ENCODE assay signal across 17 cellular contexts in the genomic region with DNA sequence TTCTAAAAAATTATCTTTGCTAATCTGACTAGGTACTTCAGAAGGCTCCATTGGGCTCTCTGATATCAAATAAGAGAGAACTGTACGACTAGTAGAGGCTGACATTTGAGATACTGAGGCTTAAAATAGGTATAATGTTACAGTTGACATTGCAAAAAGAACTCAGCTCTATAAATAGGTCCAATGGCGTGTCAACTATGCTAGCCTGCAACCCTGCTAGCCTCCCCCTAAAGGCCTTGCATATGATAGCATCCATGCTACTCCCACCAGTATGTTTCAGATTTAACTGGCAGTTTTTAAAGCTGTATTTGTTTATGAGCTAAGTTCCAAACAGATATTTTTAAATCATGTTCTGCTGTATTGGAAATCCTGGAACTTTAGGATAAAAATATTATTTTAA. TPM values are rescaled to one million over a fixed set of nuclear protein-coding genes. Genes with fewer than 3 reads are reported as not detected.
DNase-seq lines count a peak whose midpoint lies in the region; ATAC-seq and TF ChIP-seq lines count a peak whose summit lies in the region.
"Had no signal": no experiment of that assay in that cellular context is flagged by ENCODE, and none has a peak within 500 bp of the region (broad histone marks: within the 10 kb centered on the region; RNA-seq: fewer than 3 reads in every experiment).

A gene with protein sequence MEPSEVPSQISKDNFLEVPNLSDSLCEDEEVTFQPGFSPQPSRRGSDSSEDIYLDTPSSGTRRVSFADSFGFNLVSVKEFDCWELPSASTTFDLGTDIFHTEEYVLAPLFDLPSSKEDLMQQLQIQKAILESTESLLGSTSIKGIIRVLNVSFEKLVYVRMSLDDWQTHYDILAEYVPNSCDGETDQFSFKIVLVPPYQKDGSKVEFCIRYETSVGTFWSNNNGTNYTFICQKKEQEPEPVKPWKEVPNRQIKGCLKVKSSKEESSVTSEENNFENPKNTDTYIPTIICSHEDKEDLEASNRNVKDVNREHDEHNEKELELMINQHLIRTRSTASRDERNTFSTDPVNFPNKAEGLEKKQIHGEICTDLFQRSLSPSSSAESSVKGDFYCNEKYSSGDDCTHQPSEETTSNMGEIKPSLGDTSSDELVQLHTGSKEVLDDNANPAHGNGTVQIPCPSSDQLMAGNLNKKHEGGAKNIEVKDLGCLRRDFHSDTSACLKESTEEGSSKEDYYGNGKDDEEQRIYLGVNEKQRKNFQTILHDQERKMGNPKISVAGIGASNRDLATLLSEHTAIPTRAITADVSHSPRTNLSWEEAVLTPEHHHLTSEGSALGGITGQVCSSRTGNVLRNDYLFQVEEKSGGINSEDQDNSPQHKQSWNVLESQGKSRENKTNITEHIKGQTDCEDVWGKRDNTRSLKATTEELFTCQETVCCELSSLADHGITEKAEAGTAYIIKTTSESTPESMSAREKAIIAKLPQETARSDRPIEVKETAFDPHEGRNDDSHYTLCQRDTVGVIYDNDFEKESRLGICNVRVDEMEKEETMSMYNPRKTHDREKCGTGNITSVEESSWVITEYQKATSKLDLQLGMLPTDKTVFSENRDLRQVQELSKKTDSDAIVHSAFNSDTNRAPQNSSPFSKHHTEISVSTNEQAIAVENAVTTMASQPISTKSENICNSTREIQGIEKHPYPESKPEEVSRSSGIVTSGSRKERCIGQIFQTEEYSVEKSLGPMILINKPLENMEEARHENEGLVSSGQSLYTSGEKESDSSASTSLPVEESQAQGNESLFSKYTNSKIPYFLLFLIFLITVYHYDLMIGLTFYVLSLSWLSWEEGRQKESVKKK (minus strand): TSS at position 64 of the 400 bp plus-strand sequence. CDS start 13 bp downstream, at position 51.

- intact Hi-C loops in sciatic nerve (cut with DNase I) = no loop called here

- no peak within 1 kb of the TSS for H3K4me3 ChIP-seq in GM12875 (ENCODE audit: low read depth, low read length)
- H3K4me3 ChIP-seq: SK-N-MC had no signal

- ATAC-seq in HG03442 (IDR thresholded peaks at IDR 0.05; ENCODE audit: unreplicated experiment) (peak; percentile 55), sciatic nerve (no peak)

- 0 out of 2 replicates have a peak, but pooled peaks have one; percentile 3 for TF ChIP-seq CTCF in GM12875 (IDR thresholded peaks at IDR 0.05; ENCODE audit: borderline replicate concordance, insufficient read depth, low read depth, low read length)

- DNase-seq in RPMI8226 (peak; percentile 23), hepatic stellate cell (ENCODE audit: low spot score) (peak; percentile 5), dedifferentiated amniotic fluid mesenchymal stem cell (ENCODE audit: extremely low spot score) (no peak), sciatic nerve (ENCODE audit: low spot score) (no peak), DMS79 treated with DMSO at 0.1 percent for 48 hours (lab: John Stamatoyannopoulos, UW) (no peak), NCI-H1092 (lab: John Stamatoyannopoulos, UW) (no peak)
- DNase-seq: AML-193; hippocampal formation; mammary epithelial cell; NCI-H1092 treated with DMSO at 0.1 percent for 48 hours; NCI-H526 treated with DMSO at 0.1 percent for 48 hours; stimulated activated CD4-positive, alpha-beta T cell treated with anti-CD3 and anti-CD28 coated beads, Interleukin-4, amount 100 ng/mL, for 1 hour; stimulated activated naive CD4-positive, alpha-beta T cell had no signal

RNA-seq across cellular contexts. Expression of the gene that starts here (rescaled TPM):
- not detected for total RNA-seq in sciatic nerve
- total RNA-seq: G401, mammary epithelial cell had no signal

Comparison
In these comparisons a context has a peak if more than half of its experiments do, and no peak if none do; other contexts are left out.
1. DNase-seq: peak in RPMI8226 (single experiment) and hepatic stellate cell (single experiment); none in dedifferentiated amniotic fluid mesenchymal stem cell (single experiment), sciatic nerve (single experiment), DMS79 treated with DMSO at 0.1 percent for 48 hours (single experiment) and NCI-H1092 (single experiment).